Comparison of ENCODE assay signal across 8 cellular contexts in the genomic region with DNA sequence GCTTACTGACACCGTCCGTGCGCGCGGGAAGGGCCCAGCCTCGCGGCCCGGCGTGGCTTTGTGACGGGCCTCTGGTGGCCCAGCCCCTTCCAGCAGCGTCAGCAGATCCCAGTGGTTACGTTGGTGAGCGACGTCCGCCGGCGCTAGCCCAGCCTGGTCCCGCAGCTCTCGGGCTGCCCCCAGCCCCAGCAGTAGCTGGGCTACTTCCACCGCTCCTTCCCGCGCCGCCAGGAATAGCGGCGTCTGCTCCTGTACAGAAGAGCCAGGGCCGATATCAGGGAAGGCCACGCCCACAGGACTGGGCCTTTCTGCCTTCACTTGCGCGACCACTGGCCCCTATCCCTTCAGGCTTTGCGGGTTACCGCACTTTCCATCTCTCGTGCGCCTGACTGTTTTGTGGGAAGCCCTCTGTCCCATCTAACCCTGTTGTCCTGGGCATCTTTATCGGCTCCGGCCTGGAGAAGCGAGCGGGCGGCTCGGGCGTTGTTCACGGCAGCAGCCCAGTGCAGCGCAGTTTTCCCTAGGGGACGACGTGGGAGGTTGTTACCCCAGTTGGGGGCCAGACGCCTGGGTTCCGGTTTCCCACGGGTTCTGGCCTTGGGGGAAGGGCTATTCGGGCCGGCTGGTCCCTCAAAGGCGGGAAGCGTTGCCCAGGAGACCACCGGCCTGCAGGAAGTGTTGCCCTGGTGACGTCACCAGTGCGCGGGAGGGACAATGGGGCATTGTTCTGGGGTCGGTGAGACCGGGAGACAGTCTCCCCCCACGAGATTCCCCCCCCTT. TPM values are rescaled to one million over a fixed set of nuclear protein-coding genes. Genes with fewer than 3 reads are reported as not detected.
A peak's percentile ranks its signal among the peaks of the same experiment; 100 is the strongest.
DNase-seq lines count a peak whose midpoint lies in the region; ATAC-seq, FAIRE-seq and TF ChIP-seq lines count a peak whose summit lies in the region.

No MANE protein-coding gene starts in this region.

- H3K27ac Mint-ChIP-seq in activated naive CD8-positive, alpha-beta T cell treated with anti-CD3 and anti-CD28 coated beads, Interleukin-2, amount 10 ng/mL, durations not matched to agents 7 days and 5 days, result peak overlapping the region; percentile 98

- H2AFZ ChIP-seq in osteoblast (ENCODE audit: low read length), result peak overlapping the region; percentile 85

- peaks cover 7% of the 10 kb centered on the region for H3K4me1 ChIP-seq in RWPE2 (ENCODE audit: insufficient read depth, poor library complexity, severe bottlenecking)
- peaks cover 28% of the 10 kb centered on the region for H3K4me1 ChIP-seq in osteoblast (ENCODE audit: insufficient read depth, low read length)

- in situ Hi-C loops in G401 (cut with HindIII; ENCODE audit: low sequenced_read_pairs), result no loop called here

- H3K4me2 ChIP-seq in osteoblast (ENCODE audit: insufficient read depth, low read length), result peak overlapping the region; percentile 93

- H3K36me3 ChIP-seq in RWPE2 (ENCODE audit: low read depth), result no peaks in the 10 kb centered on the region
- H3K36me3 ChIP-seq in osteoblast (ENCODE audit: insufficient read depth, low read length), result no peaks in the 10 kb centered on the region

- H3K27me3 ChIP-seq in RWPE2 (ENCODE audit: insufficient read depth, poor library complexity, severe bottlenecking), result no peaks in the 10 kb centered on the region
- no peaks in the 10 kb centered on the region for H3K27me3 ChIP-seq in osteoblast (ENCODE audit: insufficient read depth, low read length)

- TF ChIP-seq CTCF in RWPE2 (IDR thresholded peaks at IDR 0.05; ENCODE audit: poor library complexity, severe bottlenecking) (no peak), osteoblast (IDR thresholded peaks at IDR 0.05; ENCODE audit: extremely low read depth, low read depth, low read length) (no peak)

- no peaks in the 10 kb centered on the region for H4K20me1 ChIP-seq in osteoblast (ENCODE audit: insufficient read depth, low read length)

- peak overlapping the region; percentile 78 for H3K27ac ChIP-seq in RWPE2 (ENCODE audit: poor library complexity, severe bottlenecking)
- H3K27ac ChIP-seq in osteoblast (ENCODE audit: low read depth, low read length), result peak overlapping the region; percentile 98

- H3K9me3 Mint-ChIP-seq in activated naive CD8-positive, alpha-beta T cell treated with anti-CD3 and anti-CD28 coated beads, Interleukin-2, amount 10 ng/mL, durations not matched to agents 7 days and 5 days, result no peaks in the 10 kb centered on the region

- H3K79me2 ChIP-seq in osteoblast (ENCODE audit: insufficient read depth, low read length), result no peaks in the 10 kb centered on the region

- peak; percentile 75 for ATAC-seq in GM21723 (IDR thresholded peaks at IDR 0.05; ENCODE audit: unreplicated experiment)
- no peak; the same call in 2 of the 3 replicates for ATAC-seq in RWPE2 (ENCODE audit: low read depth)
- no peak for ATAC-seq in activated naive CD8-positive, alpha-beta T cell treated with anti-CD3 and anti-CD28 coated beads, Interleukin-2, amount 10 ng/mL, durations not matched to agents 7 days and 5 days (ENCODE audit: low read depth)
- peak; percentile 46 for ATAC-seq in Right ventricle myocardium inferior

- intact Hi-C loops in Right ventricle myocardium inferior (cut with DNase I), result loop anchor here (1.0 to 10.0 kb wide), 4 partner anchors 18 to 1009 kb away; a partner anchor contains a TSS

- H3K9me3 ChIP-seq in RWPE2 (ENCODE audit: severe bottlenecking), result no peaks in the 10 kb centered on the region
- H3K9me3 ChIP-seq in osteoblast (ENCODE audit: low read depth, low read length), result no peaks in the 10 kb centered on the region

- peaks cover 9% of the 10 kb centered on the region for H3K36me3 Mint-ChIP-seq in activated naive CD8-positive, alpha-beta T cell treated with anti-CD3 and anti-CD28 coated beads, Interleukin-2, amount 10 ng/mL, durations not matched to agents 7 days and 5 days

- POLR2A ChIA-PET in activated naive CD8-positive, alpha-beta T cell treated with anti-CD3 and anti-CD28 coated beads, Interleukin-2, amount 10 ng/mL, durations not matched to agents 7 days and 5 days (lab: Charles Lee), result interaction anchor here (0.5 to 2.0 kb wide), 20 partner anchors 15 to 1075 kb away, joined by 3 to 20 read pairs (median 4); a partner anchor contains a TSS

- H3K4me1 Mint-ChIP-seq in activated naive CD8-positive, alpha-beta T cell treated with anti-CD3 and anti-CD28 coated beads, Interleukin-2, amount 10 ng/mL, durations not matched to agents 7 days and 5 days, result peaks cover 24% of the 10 kb centered on the region

- no peaks in the 10 kb centered on the region for H3K27me3 Mint-ChIP-seq in activated naive CD8-positive, alpha-beta T cell treated with anti-CD3 and anti-CD28 coated beads, Interleukin-2, amount 10 ng/mL, durations not matched to agents 7 days and 5 days

- peak overlapping the region; percentile 96 for H3K4me3 Mint-ChIP-seq in activated naive CD8-positive, alpha-beta T cell treated with anti-CD3 and anti-CD28 coated beads, Interleukin-2, amount 10 ng/mL, durations not matched to agents 7 days and 5 days

- FAIRE-seq in urothelium cell line (lab: Jason Lieb, UNC), result no peak

- H3K4me3 ChIP-seq in RWPE2 (ENCODE audit: severe bottlenecking) (peak overlapping the region; percentile 50), osteoblast (ENCODE audit: insufficient read depth, low read length) (peak overlapping the region; percentile 91)

- peak; percentile 79 for DNase-seq in G401 (ENCODE audit: low spot score)
- DNase-seq in KG1 (lab: John Stamatoyannopoulos, UW), result peak; percentile 48
- DNase-seq in RWPE2 (ENCODE audit: low spot score), result peak; percentile 84
- DNase-seq in activated naive CD8-positive, alpha-beta T cell treated with anti-CD3 and anti-CD28 coated beads, Interleukin-2, amount 10 ng/mL, durations not matched to agents 7 days and 5 days, result peak; percentile 74
- peak; percentile 96 for DNase-seq in Right ventricle myocardium inferior (ENCODE audit: missing footprints)
- peak; percentile 93 for DNase-seq in osteoblast (ENCODE audit: insufficient read length, low spot score, missing footprints)
- DNase-seq in urothelium cell line (ENCODE audit: low spot score), result peak; percentile 91

RNA-seq across cellular contexts. Expression of a gene that starts 3.6 kb away (rescaled TPM):
- 3.4 and 7.9 TPM in 2 replicates for total RNA-seq in G401 (2014; rRNA removed; shearing (Covaris generic))
- total RNA-seq in activated naive CD8-positive, alpha-beta T cell treated with anti-CD3 and anti-CD28 coated beads, Interleukin-2, amount 10 ng/mL, durations not matched to agents 7 days and 5 days, result 100 to 1,000 TPM; 251 to 260 TPM
- total RNA-seq in Right ventricle myocardium inferior (6.3 TPM), osteoblast (0.88 and 1.1 TPM in 2 replicates)

RNA-seq across cellular contexts. Expression of a gene that starts 6.1 kb away (rescaled TPM):
- total RNA-seq in G401 (2014; rRNA removed; shearing (Covaris generic)), result 109 and 123 TPM in 2 replicates
- 100 to 1,000 TPM; 107 to 112 TPM for total RNA-seq in activated naive CD8-positive, alpha-beta T cell treated with anti-CD3 and anti-CD28 coated beads, Interleukin-2, amount 10 ng/mL, durations not matched to agents 7 days and 5 days
- total RNA-seq in Right ventricle myocardium inferior, result 42.9 TPM
- 17.4 and 18.6 TPM in 2 replicates for total RNA-seq in osteoblast

RNA-seq across cellular contexts. Expression of a gene that starts 12.0 kb away (rescaled TPM):
- total RNA-seq in G401 (2014; rRNA removed; shearing (Covaris generic)), result 3.8 and 17.4 TPM in 2 replicates
- 10 to 100 TPM; 47.4 to 52.3 TPM for total RNA-seq in activated naive CD8-positive, alpha-beta T cell treated with anti-CD3 and anti-CD28 coated beads, Interleukin-2, amount 10 ng/mL, durations not matched to agents 7 days and 5 days
- 2.0 TPM for total RNA-seq in Right ventricle myocardium inferior
- total RNA-seq in osteoblast, result under 0.01 TPM in 2 replicates

RNA-seq across cellular contexts. Expression of a gene that starts 17.9 kb away (rescaled TPM):
- 122 and 128 TPM in 2 replicates for total RNA-seq in G401 (2014; rRNA removed; shearing (Covaris generic))
- total RNA-seq in activated naive CD8-positive, alpha-beta T cell treated with anti-CD3 and anti-CD28 coated beads, Interleukin-2, amount 10 ng/mL, durations not matched to agents 7 days and 5 days, result 10 to 100 TPM; 44.5 to 49.5 TPM
- total RNA-seq in Right ventricle myocardium inferior, result 97.5 TPM
- 25.3 and 32.9 TPM in 2 replicates for total RNA-seq in osteoblast

RNA-seq across cellular contexts. Expression of a gene that starts 20.2 kb away (rescaled TPM):
- total RNA-seq in G401 (2014; rRNA removed; shearing (Covaris generic)), result 75.4 and 80.4 TPM in 2 replicates
- total RNA-seq in activated naive CD8-positive, alpha-beta T cell treated with anti-CD3 and anti-CD28 coated beads, Interleukin-2, amount 10 ng/mL, durations not matched to agents 7 days and 5 days, result 10 to 100 TPM; 38.1 to 40.8 TPM
- 48.2 TPM for total RNA-seq in Right ventricle myocardium inferior
- 17.4 and 19.2 TPM in 2 replicates for total RNA-seq in osteoblast

Comparison
In these comparisons a context has a peak if more than half of its experiments do, and no peak if none do; other contexts are left out.
1. ATAC-seq: peak in GM21723 (single experiment) and Right ventricle myocardium inferior (single experiment); none in RWPE2 (single experiment) and activated naive CD8-positive, alpha-beta T cell treated with anti-CD3 and anti-CD28 coated beads, Interleukin-2, amount 10 ng/mL, durations not matched to agents 7 days and 5 days (single experiment).
2. RNA of a gene that starts 3.6 kb away (total RNA-seq): 251 to 260 TPM in activated naive CD8-positive, alpha-beta T cell treated with anti-CD3 and anti-CD28 coated beads, Interleukin-2, amount 10 ng/mL, durations not matched to agents 7 days and 5 days; 6.3 TPM in Right ventricle myocardium inferior (single experiment), 3.4 to 7.9 TPM in G401 and 0.88 to 1.1 TPM in osteoblast; every median in the first group is over 10 times any median in the second.
3. Peak in every context shown above with its lines, with median percentiles within 50 percentile points of each other: DNase-seq.